8 cellular contexts compared by ENCODE assay signal in the genomic region with DNA sequence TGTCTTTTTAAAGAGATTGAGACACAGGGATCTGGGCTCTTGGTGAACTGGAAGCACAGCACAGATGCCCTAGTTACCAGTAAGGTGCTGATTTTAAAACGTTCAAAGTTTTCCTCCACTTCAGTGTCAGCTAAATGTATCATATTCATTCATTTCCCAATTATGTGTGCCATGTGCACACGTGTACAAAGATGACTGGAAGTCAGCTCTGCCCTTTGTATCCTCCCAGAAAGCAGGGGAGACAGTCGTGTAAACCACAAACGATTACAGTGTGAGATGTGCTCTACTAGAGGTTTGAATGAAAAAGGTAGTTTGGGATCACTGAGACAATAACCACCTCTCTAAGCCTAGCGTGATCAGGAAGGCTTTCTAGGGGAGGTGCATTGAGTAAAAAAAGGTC. TPM values are rescaled to one million over a fixed set of nuclear protein-coding genes. Genes with fewer than 3 reads are reported as not detected.
DNase-seq lines count a peak whose midpoint lies in the region; ATAC-seq and TF ChIP-seq lines count a peak whose summit lies in the region.

No MANE protein-coding gene starts in this region.

- H3K27me3 ChIP-seq in breast epithelium = peaks cover 0 to 16% of the 10 kb centered on the region in 2 donors
- H3K27me3 ChIP-seq in ascending aorta = no peaks in the 10 kb centered on the region
- peaks cover 3% of the 10 kb centered on the region for H3K27me3 ChIP-seq in lower lobe of right lung (ENCODE audit: low read depth)
- H3K27me3 ChIP-seq in upper lobe of right lung = no peaks in the 10 kb centered on the region

- no TSS peak for BruUV-seq in MCF 10A (replicated peaks; lab: Mats Ljungman, UMichigan)

- no peaks in the 10 kb centered on the region for H3K4me1 Mint-ChIP-seq in MCF 10A (ENCODE audit: insufficient read depth, unreplicated experiment)

- H3K36me3 ChIP-seq in breast epithelium = no peaks in the 10 kb centered on the region
- peaks cover 0 to 13% of the 10 kb centered on the region in 2 donors for H3K36me3 ChIP-seq in ascending aorta
- H3K36me3 ChIP-seq in lower lobe of right lung = no peaks in the 10 kb centered on the region
- no peaks in the 10 kb centered on the region for H3K36me3 ChIP-seq in upper lobe of right lung

- no peak for ATAC-seq in lower lobe of right lung
- no peak for ATAC-seq in upper lobe of right lung
- ATAC-seq in HG02610 (IDR thresholded peaks at IDR 0.05; ENCODE audit: unreplicated experiment) = no peak

- H3K4me3 ChIP-seq in breast epithelium (peak overlapping the region; percentile 66 to 88 (median 78)), ascending aorta (peak overlapping the region; percentile 74 to 92), lower lobe of right lung (peak overlapping the region; percentile 72), upper lobe of right lung (peak overlapping the region; percentile 80)

- H3K4me3 Mint-ChIP-seq in MCF 10A (ENCODE audit: unreplicated experiment) = no peak overlapping the region

- H3K27ac ChIP-seq in breast epithelium (no peak overlapping the region), ascending aorta (peak overlapping the region in 1 of 2 donors; percentile 71), lower lobe of right lung (peak overlapping the region; percentile 78), upper lobe of right lung (peak overlapping the region; percentile 71)

- H3K9me3 ChIP-seq in breast epithelium (no peaks in the 10 kb centered on the region), ascending aorta (no peaks in the 10 kb centered on the region), lower lobe of right lung (no peaks in the 10 kb centered on the region), upper lobe of right lung (no peaks in the 10 kb centered on the region)

- TF ChIP-seq CTCF in breast epithelium (IDR thresholded peaks at IDR 0.05) (no peak), MCF 10A (IDR thresholded peaks at IDR 0.05; ENCODE audit: unreplicated experiment) (no peak), ascending aorta (IDR thresholded peaks at IDR 0.05) (no peak), lower lobe of right lung (IDR thresholded peaks at IDR 0.05) (no peak), upper lobe of right lung (IDR thresholded peaks at IDR 0.05) (no peak)

- no peaks in the 10 kb centered on the region for H3K27me3 Mint-ChIP-seq in MCF 10A (ENCODE audit: insufficient read depth, unreplicated experiment)

- H3K36me3 Mint-ChIP-seq in MCF 10A (ENCODE audit: insufficient read depth, unreplicated experiment) = peaks cover 5% of the 10 kb centered on the region

- H3K27ac Mint-ChIP-seq in MCF 10A (ENCODE audit: low read depth, unreplicated experiment) = no peak overlapping the region

- POLR2A ChIA-PET in MCF 10A (lab: Yijun Ruan, JAX) = no interaction called here

- no peaks in the 10 kb centered on the region for H3K9me3 Mint-ChIP-seq in MCF 10A (ENCODE audit: unreplicated experiment)

- CTCF ChIA-PET in MCF 10A (lab: Yijun Ruan, JAX) = no interaction called here

- intact Hi-C loops in breast epithelium (cut with DNase I; ENCODE audit: low total_unique reads) (no loop called here), MCF 10A (cut with micrococcal nuclease) (no loop called here), ascending aorta (cut with DNase I) (no loop called here), lower lobe of right lung (cut with DNase I) (no loop called here), upper lobe of right lung (cut with DNase I) (no loop called here)

- DNase-seq in breast epithelium (ENCODE audit: low spot score in 2 of 2) = no peak
- no peak for DNase-seq in MCF 10A (ENCODE audit: unreplicated experiment)
- DNase-seq in ascending aorta (ENCODE audit: low spot score in 2 of 2) = no peak
- no peak for DNase-seq in lower lobe of right lung
- no peak for DNase-seq in upper lobe of right lung
- no peak for DNase-seq in NCI-H82 treated with DMSO at 0.1 percent for 48 hours (lab: John Stamatoyannopoulos, UW; ENCODE audit: unreplicated experiment)
- DNase-seq in NCI-H345 treated with DMSO at 0.1 percent for 48 hours (lab: John Stamatoyannopoulos, UW; ENCODE audit: unreplicated experiment) = no peak

- no peak for TF ChIP-seq POLR2A in breast epithelium (IDR thresholded peaks at IDR 0.05)

- H3K4me1 ChIP-seq in breast epithelium (peaks cover 0 to 10% of the 10 kb centered on the region in 2 donors), ascending aorta (peaks cover 0 to 14% of the 10 kb centered on the region in 2 donors), lower lobe of right lung (peaks cover 11% of the 10 kb centered on the region), upper lobe of right lung (peaks cover 8% of the 10 kb centered on the region)

RNA-seq across cellular contexts. Expression of gene ZKSCAN7, which starts 0.8 kb away (rescaled TPM):
- total RNA-seq in breast epithelium (10 to 100 TPM in 1 of 3 donors, 1 to 10 TPM in 2; 5.2 to 11.0 (median 6.7) TPM), MCF 10A (2022) (not detected in 2 replicates), ascending aorta (not detected), lower lobe of right lung (3.9 TPM), upper lobe of right lung (3.6 TPM)

RNA-seq across cellular contexts. Expression of gene ZNF660, which starts 29.0 kb away (rescaled TPM):
- 1 to 10 TPM; 2.0 to 4.0 (median 3.1) TPM for total RNA-seq in breast epithelium
- total RNA-seq in MCF 10A (2022) = not detected in 2 replicates
- total RNA-seq in ascending aorta = 0.43 TPM
- total RNA-seq in lower lobe of right lung = 2.7 TPM
- total RNA-seq in upper lobe of right lung = 5.9 TPM

Comparison
In these comparisons a context has a peak if more than half of its experiments do, and no peak if none do; other contexts are left out.
1. H3K27ac ChIP-seq: peak in lower lobe of right lung (single experiment) and upper lobe of right lung (single experiment); none in breast epithelium (0 of 2).
2. Peak in every context shown above with its lines, with median percentiles within 50 percentile points of each other: H3K4me3 ChIP-seq.